ENCODE assay signal across 8 cellular contexts in genomic region chr3:12138044-12138443, GRCh38. TPM values are rescaled to one million over a fixed set of nuclear protein-coding genes. Genes with fewer than 3 reads are reported as not detected.
DNase-seq lines count a peak whose midpoint lies in the region; ATAC-seq and TF ChIP-seq lines count a peak whose summit lies in the region.

No MANE protein-coding gene starts in this region.

- peak; percentile 3 for DNase-seq in DMS53 (lab: John Stamatoyannopoulos, UW)
- no peak for DNase-seq in DMS53 treated with DMSO at 0.1 percent for 48 hours (lab: John Stamatoyannopoulos, UW; ENCODE audit: unreplicated experiment)
- DNase-seq in M059J (ENCODE audit: low read depth) = peak; percentile 46
- peak; percentile 64 for DNase-seq in MCF 10A (ENCODE audit: unreplicated experiment)
- peak in 2 of 3 donors; percentile 51 to 53 for DNase-seq in mucosa of descending colon
- DNase-seq in NCI-H748 treated with DMSO at 0.1 percent for 48 hours (lab: John Stamatoyannopoulos, UW) = no peak
- no peak for DNase-seq in lower leg skin (ENCODE audit: low spot score in 2 of 2)

- H3K27me3 Mint-ChIP-seq in MCF 10A (ENCODE audit: insufficient read depth, unreplicated experiment) = peaks cover 18% of the 10 kb centered on the region

- TF ChIP-seq CTCF in MCF 10A (IDR thresholded peaks at IDR 0.05; ENCODE audit: unreplicated experiment) = peak; percentile 50
- no peak for TF ChIP-seq CTCF in mucosa of descending colon (IDR thresholded peaks at IDR 0.05)
- TF ChIP-seq CTCF in lower leg skin (IDR thresholded peaks at IDR 0.05) = no peak

- no peaks in the 10 kb centered on the region for H3K9me3 ChIP-seq in mucosa of descending colon

- ATAC-seq in mucosa of descending colon (peak; percentile 69), HG02970 (IDR thresholded peaks at IDR 0.05; ENCODE audit: low FRiP score, unreplicated experiment) (no peak)

- H3K4me3 ChIP-seq in mucosa of descending colon (no peak overlapping the region), lower leg skin (ENCODE audit: low read depth, poor library complexity, severe bottlenecking) (no peak overlapping the region)

- H3K9me3 Mint-ChIP-seq in MCF 10A (ENCODE audit: unreplicated experiment) = no peaks in the 10 kb centered on the region

- 0 to 7% methylated on average over 1 of the region's 1 CpG for WGBS in lower leg skin, 2 donors

- CTCF ChIA-PET in MCF 10A (lab: Yijun Ruan, JAX) = interaction anchor here (0.6 to 11.8 kb wide), 22 partner anchors 9 to 827 kb away, joined by 3 to 279 read pairs (median 4); no protein-coding TSS in a partner anchor

- H3K27ac Mint-ChIP-seq in MCF 10A (ENCODE audit: low read depth, unreplicated experiment) = peak overlapping the region; percentile 60

- no TSS peak for BruUV-seq in MCF 10A (replicated peaks; lab: Mats Ljungman, UMichigan)

- intact Hi-C loops in MCF 10A (cut with micrococcal nuclease) = loop anchor here (1.0 to 10.0 kb wide), 5 partner anchors 38 to 567 kb away; no protein-coding TSS in a partner anchor
- intact Hi-C loops in mucosa of descending colon (cut with DNase I, micrococcal nuclease) = loop anchor here (5.0 kb wide), 2 partner anchors 39 to 344 kb away; partner anchors contain the start of gene TSEN2 (in 1 of the 2)
- intact Hi-C loops in lower leg skin (cut with DNase I; ENCODE audit: low total_unique reads) = loop anchor here (5.0 kb wide), 2 partner anchors 39 to 339 kb away; no protein-coding TSS in a partner anchor

- no peaks in the 10 kb centered on the region for H3K36me3 ChIP-seq in mucosa of descending colon (ENCODE audit: low read depth)

- H3K4me1 Mint-ChIP-seq in MCF 10A (ENCODE audit: insufficient read depth, unreplicated experiment) = peaks cover 14% of the 10 kb centered on the region

- no peak for TF ChIP-seq POLR2A in lower leg skin (IDR thresholded peaks at IDR 0.05)

- H3K4me3 Mint-ChIP-seq in MCF 10A (ENCODE audit: unreplicated experiment) = no peak overlapping the region

- no peaks in the 10 kb centered on the region for H3K4me1 ChIP-seq in mucosa of descending colon (ENCODE audit: low read depth)

- H3K36me3 Mint-ChIP-seq in MCF 10A (ENCODE audit: insufficient read depth, unreplicated experiment) = peaks cover 1% of the 10 kb centered on the region

- POLR2A ChIA-PET in MCF 10A (lab: Yijun Ruan, JAX) = interaction anchor here (0.7 to 1.0 kb wide), 2 partner anchors 37 to 342 kb away, joined by 3 read pairs; no protein-coding TSS in a partner anchor

RNA-seq across cellular contexts. Expression of gene TIMP4, which starts 20.7 kb away (rescaled TPM):
- 5.1 and 8.9 TPM in 2 replicates for total RNA-seq in M059J (2014; rRNA removed; shearing (Covaris generic))
- not detected in 2 replicates for total RNA-seq in MCF 10A (2022)
- 1 to 10 TPM; 1.2 to 8.7 (median 3.6) TPM for total RNA-seq in mucosa of descending colon
- total RNA-seq in lower leg skin = 10 to 100 TPM in 3 of 4 donors, 1 to 10 TPM in 1; 5.2 to 16.5 (median 14.4) TPM

Comparison
In these comparisons a context has a peak if more than half of its experiments do, and no peak if none do; other contexts are left out.
1. DNase-seq: peak in DMS53 (single experiment), M059J (single experiment), MCF 10A (single experiment) and mucosa of descending colon (2 of 3); none in DMS53 treated with DMSO at 0.1 percent for 48 hours (single experiment), NCI-H748 treated with DMSO at 0.1 percent for 48 hours (single experiment) and lower leg skin (0 of 2).